In the genomic region with DNA sequence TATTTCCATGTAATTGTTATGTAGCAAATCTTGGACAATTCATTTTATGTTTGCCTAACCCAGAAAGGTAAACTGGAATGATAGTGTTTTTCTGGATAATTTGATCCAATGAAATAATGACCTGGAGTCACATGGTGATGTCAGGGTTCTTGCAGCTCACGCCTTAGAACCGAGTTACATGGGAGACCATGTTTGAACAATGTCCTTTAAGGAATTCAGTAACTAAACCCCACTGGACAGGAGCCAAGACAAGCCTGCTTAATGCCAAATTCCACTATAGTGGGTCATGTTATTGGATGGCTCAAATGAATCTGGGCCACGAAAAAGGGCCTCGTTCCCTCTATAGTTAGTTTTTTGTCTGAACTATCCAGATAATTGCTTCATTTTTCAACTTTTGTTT, we compare ENCODE assay signal across 15 cellular contexts.
DNase-seq lines count a peak whose midpoint lies in the region; ATAC-seq and TF ChIP-seq lines count a peak whose summit lies in the region.
"Had no signal": no experiment of that assay in that cellular context is flagged by ENCODE, and none has a peak within 500 bp of the region (broad histone marks: within the 10 kb centered on the region; RNA-seq: fewer than 3 reads in every experiment).

No MANE protein-coding gene starts in this region.

- ATAC-seq in HG03469 (IDR thresholded peaks at IDR 0.05; ENCODE audit: unreplicated experiment), result no peak
- ATAC-seq: activated CD8-positive, alpha-beta T cell treated with anti-CD3 and anti-CD28 coated beads for 36 hours; gastroesophageal sphincter had no signal

- H3K27ac ChIP-seq in VCaP, result peak overlapping the region; percentile 45
- H3K27ac ChIP-seq: gastroesophageal sphincter, SK-N-MC had no signal

- DNase-seq in HT1080 (ENCODE audit: low read depth) (peak; percentile 64), fibroblast of the aortic adventitia (ENCODE audit: low read depth) (peak; percentile 90), skeletal muscle cell (ENCODE audit: low read depth) (peak; percentile 46), COLO668 (lab: John Stamatoyannopoulos, UW; ENCODE audit: unreplicated experiment) (no peak), NCI-H2171 treated with DMSO at 0.1 percent for 48 hours (lab: John Stamatoyannopoulos, UW) (no peak), cerebellum (ENCODE audit: low spot score) (no peak)
- DNase-seq: activated CD8-positive, alpha-beta T cell treated with anti-CD3 and anti-CD28 coated beads for 36 hours; BE2C; DMS53; NCI-H2081 treated with DMSO at 0.1 percent for 48 hours; NK-92 treated with Interleukin-12 subunit alpha and Interleukin-12 subunit beta, amount 100 ng/mL, for 24 hours had no signal

- H3K4me3 ChIP-seq in fibroblast of the aortic adventitia (ENCODE audit: low read depth, low read length) (no peak overlapping the region), skeletal muscle cell (ENCODE audit: low read depth, low read length) (no peak overlapping the region)
- H3K4me3 ChIP-seq: gastroesophageal sphincter, SK-N-MC had no signal

- no peak for TF ChIP-seq CTCF in VCaP (conservative IDR thresholded peaks at IDR 0.05)
- no peak for TF ChIP-seq CTCF in fibroblast of the aortic adventitia (IDR thresholded peaks at IDR 0.05; ENCODE audit: insufficient read depth, low read length)

Comparison
In these comparisons a context has a peak if more than half of its experiments do, and no peak if none do; other contexts are left out.
1. DNase-seq: peak in HT1080 (single experiment), fibroblast of the aortic adventitia (single experiment) and skeletal muscle cell (single experiment); none in COLO668 (single experiment), NCI-H2171 treated with DMSO at 0.1 percent for 48 hours (single experiment) and cerebellum (single experiment).